9 cellular contexts compared by ENCODE assay signal in the genomic region with DNA sequence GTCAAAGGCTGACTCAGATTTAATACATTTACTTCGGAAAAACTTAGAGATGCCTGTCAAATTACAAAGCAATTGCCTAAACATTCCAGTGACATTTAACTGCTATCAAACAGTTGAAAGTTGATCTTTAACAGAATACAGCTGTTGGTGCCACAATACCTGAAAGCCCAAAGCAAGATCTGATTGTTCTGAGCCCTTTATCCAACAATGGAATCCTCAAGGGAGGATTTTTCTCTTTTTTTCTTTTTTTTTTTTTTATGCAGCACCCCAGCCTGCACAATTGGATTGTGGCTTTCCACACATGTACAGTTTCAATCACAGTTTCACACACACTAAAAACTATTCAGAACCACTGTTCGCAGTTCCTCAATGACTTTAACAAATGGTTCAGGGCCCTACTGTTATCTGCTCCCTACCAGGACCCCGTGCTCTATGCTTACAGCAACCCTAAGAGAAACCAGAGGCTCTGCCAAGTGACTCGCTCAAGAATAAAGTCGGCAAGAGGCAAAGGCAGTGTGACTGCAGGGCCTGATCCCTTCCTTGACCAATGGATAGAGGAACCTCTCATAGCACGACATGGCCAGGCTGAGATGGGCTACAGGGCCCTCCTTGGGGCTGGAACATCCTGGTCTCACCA. TPM values are rescaled to one million over a fixed set of nuclear protein-coding genes. Genes with fewer than 3 reads are reported as not detected.
DNase-seq lines count a peak whose midpoint lies in the region; ATAC-seq lines count a peak whose summit lies in the region.
"Had no signal": no experiment of that assay in that cellular context is flagged by ENCODE, and none has a peak within 500 bp of the region (broad histone marks: within the 10 kb centered on the region; RNA-seq: fewer than 3 reads in every experiment).

No MANE protein-coding gene starts in this region.

- H2BK5ac ChIP-seq in mesendoderm (ENCODE audit: low read length), result no peak overlapping the region

- no peak overlapping the region for H3K18ac ChIP-seq in mesendoderm (ENCODE audit: low read length)

- no peak overlapping the region for H4K5ac ChIP-seq in mesendoderm (ENCODE audit: low read length)

- WGBS in mesendoderm (ENCODE audit: extremely low coverage, insufficient coverage, low lambda C conversion rate), result no CpG with 5 or more reads among the region's 6 CpGs

- H4K8ac ChIP-seq in mesendoderm (ENCODE audit: low read depth, low read length), result no peak overlapping the region

- H2BK120ac ChIP-seq in mesendoderm (ENCODE audit: low read depth, low read length), result no peak overlapping the region

- H2BK15ac ChIP-seq in mesendoderm (replicated peaks; ENCODE audit: low read depth), result no peak overlapping the region

- H3K4me1 ChIP-seq in mesendoderm (ENCODE audit: control insufficient read depth, low read depth, low read length), result peaks cover 4% of the 10 kb centered on the region

- H3K9ac ChIP-seq in SK-N-MC (ENCODE audit: insufficient read length), result no peak overlapping the region
- H3K9ac ChIP-seq in mesendoderm (ENCODE audit: low read length), result no peak overlapping the region

- H3K56ac ChIP-seq in mesendoderm (ENCODE audit: low read length), result no peak overlapping the region

- H3K27ac ChIP-seq in SK-N-MC, result peak overlapping the region; percentile 9; the same call in 1 of the 2 replicates
- no peak overlapping the region for H3K27ac ChIP-seq in mesendoderm (ENCODE audit: low read depth, low read length)
- H3K27ac ChIP-seq: skin epidermis had no signal

- peaks cover 15% of the 10 kb centered on the region for H3K79me2 ChIP-seq in mesendoderm (ENCODE audit: control insufficient read depth, insufficient read depth, low read length)

- peaks cover 14% of the 10 kb centered on the region for H3K79me1 ChIP-seq in mesendoderm (ENCODE audit: low read length)

- no peak overlapping the region for H3K4me3 ChIP-seq in SK-N-MC
- H3K4me3 ChIP-seq in mesendoderm (ENCODE audit: low read length), result no peak overlapping the region
- H3K4me3 ChIP-seq: skin epidermis had no signal

- H2AK5ac ChIP-seq in mesendoderm (ENCODE audit: low read length), result no peak overlapping the region

- ATAC-seq in GM18519 (IDR thresholded peaks at IDR 0.05; ENCODE audit: low FRiP score, unreplicated experiment), result peak; percentile 95
- ATAC-seq in HG02642 (IDR thresholded peaks at IDR 0.05; ENCODE audit: poor library complexity, unreplicated experiment), result peak; percentile 97
- ATAC-seq in left lobe of liver, result no peak

- H3K27me3 ChIP-seq in mesendoderm (ENCODE audit: insufficient read depth, low read length, poor library complexity), result no peaks in the 10 kb centered on the region

- H3K4me2 ChIP-seq in mesendoderm (ENCODE audit: low read length), result no peak overlapping the region

- no peak overlapping the region for H3K4ac ChIP-seq in mesendoderm (ENCODE audit: low read depth, low read length)

- H3K9me3 ChIP-seq in SK-N-MC (ENCODE audit: low read depth, low read length), result no peaks in the 10 kb centered on the region

- H3K23ac ChIP-seq in mesendoderm (ENCODE audit: low read length), result no peak overlapping the region

- H3K36me3 ChIP-seq in SK-N-MC (ENCODE audit: insufficient read depth, low read length), result no peaks in the 10 kb centered on the region; the same call in 1 of the 2 replicates
- no peaks in the 10 kb centered on the region for H3K36me3 ChIP-seq in mesendoderm (ENCODE audit: control insufficient read depth, insufficient read depth, low read length)

- no peak for DNase-seq in SK-N-MC (ENCODE audit: low read depth, low spot score)
- DNase-seq in mesendoderm, result peak; percentile 82
- no peak for DNase-seq in stimulated activated CD4-positive, alpha-beta T cell treated with anti-CD3 and anti-CD28 coated beads, Interleukin-2, amount 100 ng/mL, for 24 hours
- no peak for DNase-seq in NCI-H1105 (lab: John Stamatoyannopoulos, UW)
- DNase-seq in left lobe of liver (ENCODE audit: low spot score), result no peak
- no peak for DNase-seq in DMS153 (lab: John Stamatoyannopoulos, UW)

RNA-seq across cellular contexts. Expression of gene EPB41L2, which starts 33.3 kb away (rescaled TPM):
- 87.9 TPM for polyA plus RNA-seq in mesendoderm (2013, experiment 1 of 2)
- 87.1 TPM for polyA plus RNA-seq in mesendoderm (2013, experiment 2 of 2)
- total RNA-seq in left lobe of liver, result 18.7 TPM
